17 cellular contexts compared by ENCODE assay signal in genomic region chr14:54724772-54725325, GRCh38.
DNase-seq lines count a peak whose midpoint lies in the region; ATAC-seq, FAIRE-seq and TF ChIP-seq lines count a peak whose summit lies in the region.
"Had no signal": no experiment of that assay in that cellular context is flagged by ENCODE, and none has a peak within 500 bp of the region (broad histone marks: within the 10 kb centered on the region; RNA-seq: fewer than 3 reads in every experiment).

No MANE protein-coding gene starts in this region.

- no peak for ATAC-seq in GM19351 (IDR thresholded peaks at IDR 0.05; ENCODE audit: unreplicated experiment)

- 0 out of 2 replicates have a peak, but pooled peaks have one; percentile 10 for TF ChIP-seq CTCF in Loucy (conservative IDR thresholded peaks at IDR 0.05; ENCODE audit: low read length)
- TF ChIP-seq CTCF in endodermal cell (conservative IDR thresholded peaks at IDR 0.05), result no peak

- H3K4me1 ChIP-seq in Loucy (ENCODE audit: insufficient read depth, low read length, poor library complexity, severe bottlenecking) (no peaks in the 10 kb centered on the region), endodermal cell (ENCODE audit: control insufficient read depth, insufficient read depth, low read length) (no peaks in the 10 kb centered on the region)

- H3K4me1 Mint-ChIP-seq in endodermal cell, result peaks cover 12% of the 10 kb centered on the region

- no peak overlapping the region for H3K4me3 Mint-ChIP-seq in endodermal cell
- H3K4me3 Mint-ChIP-seq: CD14-positive monocyte; CD4-positive, alpha-beta memory T cell; H9 had no signal

- no peaks in the 10 kb centered on the region for H3K79me2 ChIP-seq in Loucy (ENCODE audit: insufficient read depth, low read length)

- H3K36me3 ChIP-seq in Loucy (ENCODE audit: insufficient read depth, low read length), result no peaks in the 10 kb centered on the region
- no peaks in the 10 kb centered on the region for H3K36me3 ChIP-seq in endodermal cell (ENCODE audit: control insufficient read depth, insufficient read depth, low read length)

- no peaks in the 10 kb centered on the region for H3K27me3 ChIP-seq in Loucy (ENCODE audit: insufficient read depth, low read length, poor library complexity, severe bottlenecking)
- no peaks in the 10 kb centered on the region for H3K27me3 ChIP-seq in endodermal cell (ENCODE audit: control insufficient read depth, insufficient read depth, low read length, poor library complexity, severe bottlenecking)
- H3K27me3 ChIP-seq: BLaER1 had no signal

- H3K9ac ChIP-seq in Loucy (ENCODE audit: low read depth, low read length, poor library complexity, severe bottlenecking) (no peak overlapping the region), endodermal cell (ENCODE audit: extremely low read depth, low read length, poor library complexity, severe bottlenecking) (no peak overlapping the region)
- H3K9ac ChIP-seq: BLaER1 had no signal

- DNase-seq in HTR-8/SVneo (ENCODE audit: insufficient read length, low spot score), result no peak
- peak; percentile 42 for DNase-seq in epidermal melanocyte (ENCODE audit: insufficient read length, low spot score)
- DNase-seq in endodermal cell, result no peak
- no peak for DNase-seq in H54 (ENCODE audit: insufficient read length, low spot score)
- no peak for DNase-seq in NCI-H187 treated with DMSO at 0.1 percent for 48 hours (lab: John Stamatoyannopoulos, UW)
- DNase-seq: AML-193; Calu3; CD4-positive, alpha-beta memory T cell; DMS79 treated with DMSO at 0.1 percent for 48 hours; GF-D8; GOT3; H9 had no signal

- no peak overlapping the region for H3K27ac ChIP-seq in endodermal cell (ENCODE audit: low read depth, low read length)
- H3K27ac ChIP-seq: BLaER1 had no signal

- no peak overlapping the region for H3K4me2 ChIP-seq in Loucy (ENCODE audit: low read depth, low read length, poor library complexity, severe bottlenecking)
- H3K4me2 ChIP-seq: BLaER1 had no signal

- FAIRE-seq in HTR-8/SVneo (lab: Jason Lieb, UNC), result peak; percentile 59
- no peak for FAIRE-seq in H54 (lab: Jason Lieb, UNC)
- FAIRE-seq: A204.1 had no signal

- no peaks in the 10 kb centered on the region for H3K27me3 Mint-ChIP-seq in endodermal cell (ENCODE audit: insufficient read depth)

- H3F3A ChIP-seq in Loucy (ENCODE audit: low read depth), result no peaks in the 10 kb centered on the region

- H3K4me3 ChIP-seq in Loucy (ENCODE audit: low read length, poor library complexity, severe bottlenecking) (no peak overlapping the region), endodermal cell (ENCODE audit: low read length) (no peak overlapping the region)
- H3K4me3 ChIP-seq: BLaER1 had no signal

- H3K36me3 Mint-ChIP-seq in endodermal cell (ENCODE audit: low read depth), result no peaks in the 10 kb centered on the region
- H3K36me3 Mint-ChIP-seq: CD14-positive monocyte; CD4-positive, alpha-beta memory T cell had no signal

- H3K9me2 ChIP-seq in Loucy (replicated peaks; ENCODE audit: low read depth, low read length), result no peaks in the 10 kb centered on the region

- H3K9me3 Mint-ChIP-seq in endodermal cell, result no peaks in the 10 kb centered on the region
- H3K9me3 Mint-ChIP-seq: CD14-positive monocyte, H9 had no signal

- H2AFZ ChIP-seq in Loucy (ENCODE audit: low read length), result no peak overlapping the region

- 90 to 98% methylated on average over 4 of the region's 4 CpGs for WGBS in endodermal cell (ENCODE audit: insufficient coverage in 1 of 2, insufficient read length in 1 of 2), 2 experiments

- no peak for TF ChIP-seq POLR2A in H54 (IDR thresholded peaks at IDR 0.05; ENCODE audit: low read depth, low read length)

- H4K20me1 ChIP-seq in Loucy (ENCODE audit: insufficient read depth, low read length, poor library complexity, severe bottlenecking), result no peaks in the 10 kb centered on the region

- H3K9me3 ChIP-seq in Loucy (ENCODE audit: insufficient read depth, low read depth, low read length), result no peaks in the 10 kb centered on the region
- no peaks in the 10 kb centered on the region for H3K9me3 ChIP-seq in endodermal cell (ENCODE audit: control insufficient read depth, low read length)
- H3K9me3 ChIP-seq: BLaER1 had no signal

- no peak overlapping the region for H3K27ac Mint-ChIP-seq in endodermal cell
- H3K27ac Mint-ChIP-seq: CD14-positive monocyte; CD4-positive, alpha-beta memory T cell; H9 had no signal
